In genomic region chr11:87331273-87331672, GRCh38 we compare ENCODE assay signal across 1 cellular context.
TF ChIP-seq lines count a peak whose summit lies in the region.

No MANE protein-coding gene starts in this region.

TF ChIP-seq in WTC11, 78 proteins besides CTCF, POLR2A, EP300 and RAD21 (continued from another document):
- no peak for TF ChIP-seq KAT7 (CRISPR knock-in tag; IDR thresholded peaks at IDR 0.05; ENCODE audit: borderline replicate concordance)
- no peak for TF ChIP-seq USF2 (CRISPR knock-in tag; IDR thresholded peaks at IDR 0.05)
- no peak for TF ChIP-seq SOX15 (CRISPR knock-in tag; IDR thresholded peaks at IDR 0.05)
- no peak for TF ChIP-seq AR (CRISPR knock-in tag; IDR thresholded peaks at IDR 0.05)
- TF ChIP-seq NFYB (CRISPR knock-in tag; conservative IDR thresholded peaks at IDR 0.05; ENCODE audit: low read depth), result no peak
- TF ChIP-seq ZNF423 (CRISPR knock-in tag; IDR thresholded peaks at IDR 0.05), result no peak
- TF ChIP-seq MAX (CRISPR knock-in tag; IDR thresholded peaks at IDR 0.05), result no peak
